9 cellular contexts compared by ENCODE assay signal in genomic region chr14:80213602-80214001, GRCh38. TPM values are rescaled to one million over a fixed set of nuclear protein-coding genes. Genes with fewer than 3 reads are reported as not detected.
DNase-seq lines count a peak whose midpoint lies in the region; ATAC-seq and TF ChIP-seq lines count a peak whose summit lies in the region.
"Had no signal": no experiment of that assay in that cellular context is flagged by ENCODE, and none has a peak within 500 bp of the region (broad histone marks: within the 10 kb centered on the region; RNA-seq: fewer than 3 reads in every experiment).

No MANE protein-coding gene starts in this region.

- no peak overlapping the region for H3K27ac Mint-ChIP-seq in brain
- H3K27ac Mint-ChIP-seq: activated naive CD4-positive, alpha-beta T cell treated with anti-CD3 and anti-CD28 coated beads, Interleukin-2, amount 50 U/mL, for 24 hours had no signal

- peaks cover 0 to 3% (median 0%) of the 10 kb centered on the region in 5 experiments for H3K9me3 Mint-ChIP-seq in brain
- H3K9me3 Mint-ChIP-seq: activated naive CD4-positive, alpha-beta T cell treated with anti-CD3 and anti-CD28 coated beads, Interleukin-2, amount 50 U/mL, for 24 hours had no signal

- H3K4me1 Mint-ChIP-seq in brain, result peaks cover 26% of the 10 kb centered on the region
- H3K4me1 Mint-ChIP-seq: activated naive CD4-positive, alpha-beta T cell treated with anti-CD3 and anti-CD28 coated beads, Interleukin-2, amount 50 U/mL, for 24 hours had no signal

- peak; percentile 19 to 37 for TF ChIP-seq CTCF in brain (conservative IDR thresholded peaks at IDR 0.05)

- peaks cover 4% of the 10 kb centered on the region for H3K27me3 Mint-ChIP-seq in brain
- H3K27me3 Mint-ChIP-seq: activated naive CD4-positive, alpha-beta T cell treated with anti-CD3 and anti-CD28 coated beads, Interleukin-2, amount 50 U/mL, for 24 hours had no signal

- H3K4me3 Mint-ChIP-seq in brain, result no peak overlapping the region
- H3K4me3 Mint-ChIP-seq: activated naive CD4-positive, alpha-beta T cell treated with anti-CD3 and anti-CD28 coated beads, Interleukin-2, amount 50 U/mL, for 24 hours had no signal

- DNase-seq in NCI-H345 (lab: John Stamatoyannopoulos, UW) (peak; percentile 9), NCI-H345 treated with DMSO at 0.1 percent for 48 hours (lab: John Stamatoyannopoulos, UW; ENCODE audit: unreplicated experiment) (no peak), H4 (ENCODE audit: low spot score) (peak; percentile 80), MV-4-11 (lab: John Stamatoyannopoulos, UW) (peak; percentile 33), mucosa of gallbladder (ENCODE audit: low spot score) (peak; percentile 13), putamen (ENCODE audit: low spot score) (no peak)

- no peak for ATAC-seq in GM18520 (IDR thresholded peaks at IDR 0.05; ENCODE audit: unreplicated experiment)

- H3K36me3 Mint-ChIP-seq in brain, result no peaks in the 10 kb centered on the region
- H3K36me3 Mint-ChIP-seq: activated naive CD4-positive, alpha-beta T cell treated with anti-CD3 and anti-CD28 coated beads, Interleukin-2, amount 50 U/mL, for 24 hours had no signal

RNA-seq across cellular contexts. Expression of gene DIO2, which starts 2.3 kb away (rescaled TPM):
- total RNA-seq in H4 (2014; rRNA removed; shearing (Covaris generic)), result 37.3 and 48.7 TPM in 2 replicates
- 1.4 TPM for polyA plus RNA-seq in brain (ENCODE audit: insufficient read depth, low read depth, low replicate concordance)
- total RNA-seq in mucosa of gallbladder, result 1.8 TPM

Comparison
In these comparisons a context has a peak if more than half of its experiments do, and no peak if none do; other contexts are left out.
1. DNase-seq: peak in NCI-H345 (single experiment), H4 (single experiment), MV-4-11 (single experiment) and mucosa of gallbladder (single experiment); none in NCI-H345 treated with DMSO at 0.1 percent for 48 hours (single experiment) and putamen (single experiment).
2. RNA of gene DIO2, which starts 2.3 kb away (total RNA-seq): 37.3 to 48.7 TPM in H4; 1.8 TPM in mucosa of gallbladder (single experiment); every median in the first group is over 10 times any median in the second.